In genomic region chr16:50594332-50595260, GRCh38 we compare ENCODE assay signal across 19 cellular contexts.
"Had no signal": no experiment of that assay in that cellular context is flagged by ENCODE, and none has a peak within 500 bp of the region (broad histone marks: within the 10 kb centered on the region; RNA-seq: fewer than 3 reads in every experiment).

No MANE protein-coding gene starts in this region.

- FAIRE-seq: TTC549 had no signal

- ATAC-seq: effector memory CD8-positive, alpha-beta T cell; gastroesophageal sphincter; lower lobe of right lung; mucosa of descending colon; natural killer cell; T-helper 17 cell had no signal

- H3K4me3 Mint-ChIP-seq: brain; dendritic cell treated with granulocyte-macrophage colony-stimulating factor and Interleukin-4, amounts not matched to agents 40 ng/mL and 50 ng/mL, for 4 days; effector memory CD8-positive, alpha-beta T cell; natural killer cell; T-helper 17 cell had no signal

- H3K27ac Mint-ChIP-seq: activated T-helper 2 cell treated with anti-CD3 and anti-CD28 coated beads, Interferon-gamma antibody, Interleukin-2, Interleukin-4, amounts not matched to agents 10 μg/mL and 5 μg/mL and 100 μg/mL, durations not matched to agents 14 hours and 24 hours and 36 hours; dendritic cell treated with granulocyte-macrophage colony-stimulating factor and Interleukin-4, amounts not matched to agents 40 ng/mL and 50 ng/mL, for 4 days had no signal

- H2AFZ ChIP-seq: hepatocyte had no signal

- H3K4me2 ChIP-seq: hepatocyte had no signal

- H3K27me3 ChIP-seq: gastroesophageal sphincter, hepatocyte, tibial artery, vagina had no signal

- H3K4me3 ChIP-seq: gastroesophageal sphincter, hepatocyte, lower lobe of right lung, mucosa of descending colon, tibial artery, vagina had no signal

- H3K9me3 ChIP-seq: gastroesophageal sphincter, lower lobe of right lung, mucosa of descending colon, tibial artery, vagina had no signal

- H3K79me2 ChIP-seq: hepatocyte had no signal

- DNase-seq: activated CD4-positive, alpha-beta T cell treated with anti-CD3 and anti-CD28 coated beads, Interleukin-2, amount 50 U/mL, for 1 hour; activated naive CD4-positive, alpha-beta T cell treated with anti-CD3 and anti-CD28 coated beads, Interleukin-2, amount 50 U/mL, for 16 hours; activated T-cell treated with anti-CD3 and anti-CD28 coated beads for 4 hours; amniotic stem cell; effector memory CD8-positive, alpha-beta T cell; mucosa of descending colon; natural killer cell; stimulated activated CD4-positive, alpha-beta T cell treated with anti-CD3 and anti-CD28 coated beads, Interleukin-4, amount 100 ng/mL, for 4 hours; T-helper 17 cell; tibial artery had no signal

- H3K36me3 ChIP-seq: gastroesophageal sphincter, lower lobe of right lung, vagina had no signal

- H3K9me3 Mint-ChIP-seq: activated T-helper 2 cell treated with anti-CD3 and anti-CD28 coated beads, Interferon-gamma antibody, Interleukin-2, Interleukin-4, amounts not matched to agents 10 μg/mL and 5 μg/mL and 100 μg/mL, durations not matched to agents 14 hours and 24 hours and 36 hours; brain; dendritic cell treated with granulocyte-macrophage colony-stimulating factor and Interleukin-4, amounts not matched to agents 40 ng/mL and 50 ng/mL, for 4 days; effector memory CD8-positive, alpha-beta T cell; natural killer cell had no signal

- H3K27me3 Mint-ChIP-seq: brain, T-helper 17 cell had no signal

- H3K27ac ChIP-seq: epithelial cell of prostate, hepatocyte, lower lobe of right lung, vagina had no signal

- H3K36me3 Mint-ChIP-seq: brain, natural killer cell had no signal
